In genomic region chr19:11699931-11700794, GRCh38 we compare ENCODE assay signal across 9 cellular contexts. TPM values are rescaled to one million over a fixed set of nuclear protein-coding genes. Genes with fewer than 3 reads are reported as not detected.
A peak's percentile ranks its signal among the peaks of the same experiment; 100 is the strongest.
DNase-seq lines count a peak whose midpoint lies in the region; ATAC-seq, FAIRE-seq and TF ChIP-seq lines count a peak whose summit lies in the region.
"Had no signal": no experiment of that assay in that cellular context is flagged by ENCODE, and none has a peak within 500 bp of the region (broad histone marks: within the 10 kb centered on the region; RNA-seq: fewer than 3 reads in every experiment).

No MANE protein-coding gene starts in this region.

- DNase-seq in cardiac muscle cell (ENCODE audit: low read depth in 1 of 2, low spot score in 1 of 2) (peak; percentile 14 to 50), right cardiac atrium (no peak), NCI-H146 treated with DMSO at 0.1 percent for 48 hours (lab: John Stamatoyannopoulos, UW; ENCODE audit: unreplicated experiment) (peak; percentile 47), GM12878 (ENCODE audit: low read depth, low spot score) (no peak), lung (ENCODE audit: low spot score) (no peak), substantia nigra (lab: John Stamatoyannopoulos, UW) (no peak)
- no peak for DNase-seq in stimulated activated CD4-positive, alpha-beta T cell treated with anti-CD3 and anti-CD28 coated beads, Interleukin-1b, Interleukin-23, amount 100 ng/mL, for 48 hours
- DNase-seq: activated naive CD8-positive, alpha-beta T cell treated with anti-CD3 and anti-CD28 coated beads, Interleukin-2, amount 10 ng/mL, durations not matched to agents 7 days and 5 days had no signal

- H3K9me3 ChIP-seq in cardiac muscle cell (ENCODE audit: low read depth) (no peaks in the 10 kb centered on the region), right cardiac atrium (ENCODE audit: control insufficient read depth, low read length) (no peaks in the 10 kb centered on the region), GM12878 (replicated peaks; ENCODE audit: control insufficient read depth, insufficient read depth, low read length) (no peaks in the 10 kb centered on the region), lung (ENCODE audit: control insufficient read depth in 2 of 2, insufficient read depth in 1 of 2, low read length in 1 of 2) (no peaks in the 10 kb centered on the region)

- H3K4me2 ChIP-seq in GM12878 (ENCODE audit: control insufficient read depth, insufficient read depth): no peak overlapping the region

- 68% methylated on average over 6 of the region's 6 CpGs for WGBS in right cardiac atrium
- 34% methylated on average over 6 of the region's 6 CpGs for WGBS in GM12878 (ENCODE audit: insufficient coverage, insufficient replicate concordance, low lambda C conversion rate, missing lambda C conversion rate)
- WGBS in lung, 2 donors: 70 to 73% methylated on average over 6 of the region's 6 CpGs

- CTCF ChIA-PET in GM12878 (lab: Yijun Ruan, JAX): interaction anchor here (0.6 to 3.8 kb wide), 15 partner anchors 8 to 853 kb away, joined by 3 to 18 read pairs (median 5); partner anchors contain the start of genes ZNF440 and ZNF441

- no peak for ATAC-seq in right cardiac atrium
- 0 out of 3 replicates have a peak, but pooled peaks have one; percentile 19 for ATAC-seq in GM12878
- no peak for ATAC-seq in lung (ENCODE audit: insufficient read depth, low FRiP score)
- no peak for ATAC-seq in GM21447 (IDR thresholded peaks at IDR 0.05; ENCODE audit: unreplicated experiment)

- no peaks in the 10 kb centered on the region for H4K20me1 ChIP-seq in GM12878 (ENCODE audit: control insufficient read depth, insufficient read depth)

- no peaks in the 10 kb centered on the region for H3K79me2 ChIP-seq in GM12878 (ENCODE audit: control insufficient read depth, insufficient read depth, low read length)

- POLR2A ChIA-PET in GM12878 (lab: Charles Lee): interaction anchor here (0.7 kb wide), 1 partner anchor 39 kb away, joined by 3 read pairs; no protein-coding TSS in a partner anchor

- no peak overlapping the region for H2AFZ ChIP-seq in GM12878 (ENCODE audit: control insufficient read depth, low read depth, low read length)

- TF ChIP-seq EP300 in GM12878 (IDR thresholded peaks at IDR 0.05; ENCODE audit: borderline replicate concordance in 1 of 2, control insufficient read depth in 1 of 2, low read depth in 2 of 2, low read length in 2 of 2): no peak

- H3K27me3 ChIP-seq in cardiac muscle cell (no peaks in the 10 kb centered on the region), right cardiac atrium (ENCODE audit: control insufficient read depth, insufficient read depth) (no peaks in the 10 kb centered on the region), GM12878 (replicated peaks in 1 of 2; ENCODE audit: control insufficient read depth in 2 of 2, insufficient read depth in 2 of 2, low read length in 1 of 2) (no peaks in the 10 kb centered on the region), lung (ENCODE audit: control insufficient read depth, insufficient read depth) (no peaks in the 10 kb centered on the region)

- in situ Hi-C loops in GM12878 (cut with MboI): no loop called here

- peak; percentile 38; the same call in 1 of the 2 replicates for TF ChIP-seq RAD21 in GM12878 (IDR thresholded peaks at IDR 0.05; ENCODE audit: insufficient read depth, low read depth, low read length)

- H3K27ac ChIP-seq in cardiac muscle cell (no peak overlapping the region), right cardiac atrium (ENCODE audit: low read length) (no peak overlapping the region), GM12878 (ENCODE audit: control insufficient read depth, insufficient read depth) (no peak overlapping the region), lung (ENCODE audit: low read depth in 1 of 2, low read length in 1 of 2) (no peak overlapping the region), substantia nigra (ENCODE audit: low read depth, low read length, poor library complexity, severe bottlenecking) (no peak overlapping the region)

- RAD21 ChIA-PET in GM12878 (lab: Charles Lee; ENCODE audit: unreplicated experiment): interaction anchor here (0.6 to 0.7 kb wide), 3 partner anchors 36 to 113 kb away, joined by 3 read pairs; no protein-coding TSS in a partner anchor

- BruUV-seq in GM12878 (replicated peaks; lab: Mats Ljungman, UMichigan): no TSS peak

- TF ChIP-seq POLR2A in GM12878 (IDR thresholded peaks at IDR 0.05; ENCODE audit: low read depth, low read length): no peak

- FAIRE-seq in GM12878 (lab: Jason Lieb, UNC): no peak

- TF ChIP-seq CTCF in cardiac muscle cell (IDR thresholded peaks at IDR 0.05; ENCODE audit: low read depth, low read length): peak; percentile 77
- TF ChIP-seq CTCF in GM12878 (IDR thresholded peaks at IDR 0.05 in 2 of 3, conservative IDR thresholded peaks at IDR 0.05 in 1 of 3; ENCODE audit: control insufficient read depth in 2 of 3, extremely low read depth in 1 of 3, insufficient read depth in 1 of 3, low read depth in 3 of 3, low read length in 3 of 3): peak; percentile 44 to 51 (median 50); a peak in 5 of 6 replicates
- peak; percentile 40 for TF ChIP-seq CTCF in lung (IDR thresholded peaks at IDR 0.05; ENCODE audit: control extremely low read depth, extremely low read depth)

- no peak overlapping the region for H3K9ac ChIP-seq in GM12878 (ENCODE audit: control insufficient read depth, insufficient read depth, low read length)

- H3K4me3 ChIP-seq in cardiac muscle cell (no peak overlapping the region), right cardiac atrium (ENCODE audit: low read length) (no peak overlapping the region), GM12878 (no peak overlapping the region), lung (no peak overlapping the region)

- H3K36me3 ChIP-seq in cardiac muscle cell (no peaks in the 10 kb centered on the region), GM12878 (ENCODE audit: control insufficient read depth in 2 of 2, insufficient read depth in 2 of 2, low read length in 1 of 2) (no peaks in the 10 kb centered on the region), lung (ENCODE audit: control insufficient read depth in 2 of 2, insufficient read depth in 2 of 2, low read length in 2 of 2) (no peaks in the 10 kb centered on the region)

- SMC1A ChIA-PET in GM12878 (lab: Charles Lee; ENCODE audit: uncharacterized antibody, unreplicated experiment): interaction anchor here (1.2 to 2.2 kb wide), 4 partner anchors 21 to 97 kb away, joined by 3 to 8 read pairs (median 5); no protein-coding TSS in a partner anchor

- intact Hi-C loops in right cardiac atrium (cut with DNase I): no loop called here
- intact Hi-C loops in GM12878 (cut with micrococcal nuclease; ENCODE audit: unreplicated experiment): no loop called here

- no peaks in the 10 kb centered on the region for H3K4me1 ChIP-seq in cardiac muscle cell (ENCODE audit: low read depth)
- no peaks in the 10 kb centered on the region for H3K4me1 ChIP-seq in right cardiac atrium (ENCODE audit: control insufficient read depth, insufficient read depth, low read length)
- no peaks in the 10 kb centered on the region for H3K4me1 ChIP-seq in GM12878 (ENCODE audit: control insufficient read depth, insufficient read depth, low read length)
- peaks cover 0 to 2% of the 10 kb centered on the region in 2 donors for H3K4me1 ChIP-seq in lung (ENCODE audit: control insufficient read depth in 2 of 2, insufficient read depth in 2 of 2, low read length in 2 of 2)

TF ChIP-seq in GM12878, 131 proteins besides CTCF, POLR2A, EP300 and RAD21:
- TF ChIP-seq SRF (IDR thresholded peaks at IDR 0.05; ENCODE audit: low read depth in 2 of 2, low read length in 2 of 2): no peak
- peak; percentile 31; the same call in 1 of the 2 replicates for TF ChIP-seq SMC3 (IDR thresholded peaks at IDR 0.05; ENCODE audit: borderline replicate concordance, low read length)
- no peak for TF ChIP-seq STAT1 (conservative IDR thresholded peaks at IDR 0.05)
TF ChIP-seq in GM12878: peak in this region for 1.

RNA-seq across cellular contexts. Expression of gene ZNF823, which starts 38.6 kb away (rescaled TPM):
- 6.7 and 7.6 TPM in 2 replicates for total RNA-seq in cardiac muscle cell
- polyA plus RNA-seq in cardiac muscle cell: 4.7 and 9.4 TPM in 2 replicates
- total RNA-seq in right cardiac atrium: 1 to 10 TPM; 2.6 to 6.0 (median 4.5) TPM
- polyA plus RNA-seq in right cardiac atrium: 2.2 TPM
- 10.7 and 12.2 TPM in 2 replicates for total RNA-seq in GM12878 (2013; cell fraction: nucleolus; rRNA removed)
- total RNA-seq in GM12878 (2014; rRNA removed): 3.8 and 4.5 TPM in 2 replicates
- 4.9 and 5.4 TPM in 2 replicates for total RNA-seq in GM12878 (2014; rRNA removed; fragmentation: Illumina TruSeq; extraction: Trizol)
- 3.4 and 3.7 TPM in 2 replicates for total RNA-seq in GM12878 (2021)
- 1.0 TPM for polyA plus RNA-seq in GM12878 (2011; ENCODE audit: low read depth)
- 8.0 and 11.9 TPM in 2 replicates for polyA plus RNA-seq in GM12878 (2011; rRNA removed)
- 3.7 and 4.0 TPM in 2 replicates for polyA plus RNA-seq in GM12878 (2011; cell fraction: cytosol; rRNA removed)
- polyA plus RNA-seq in GM12878 (2011; cell fraction: nucleus; rRNA removed): 6.9 and 7.0 TPM in 2 replicates
- polyA plus RNA-seq in GM12878 (2012): 1.0 and 2.0 TPM in 2 replicates
- 4.9 and 5.4 TPM in 2 replicates for polyA plus RNA-seq in GM12878 (2014; fragmentation: Illumina TruSeq; extraction: Trizol)
- 1 to 10 TPM; 3.3 TPM for polyA plus RNA-seq in GM12878 (2014; fragmentation: Nextera tagmentation; extraction: Ambion mirVana)
- polyA plus RNA-seq in GM12878 (2014; rRNA removed): 2.5 and 3.7 TPM in 2 replicates
- 1 to 10 TPM; 4.5 to 5.0 TPM for polyA plus RNA-seq in GM12878 (2016; fragmentation: Nextera tagmentation; extraction: Ambion mirVana)
- 9.3 and 18.1 TPM in 2 replicates for polyA minus RNA-seq in GM12878 (2011; rRNA and poly(A)+ RNA removed)
- polyA minus RNA-seq in GM12878 (2011; cell fraction: cytosol; rRNA and poly(A)+ RNA removed): 3.4 and 5.3 TPM in 2 replicates
- polyA minus RNA-seq in GM12878 (2011; cell fraction: nucleus; rRNA and poly(A)+ RNA removed): 2.3 and 4.9 TPM in 2 replicates
- 10 to 100 TPM in 1 of 2 donors, 1 to 10 TPM in 1; 5.2 to 13.1 TPM for total RNA-seq in lung
- 1 to 10 TPM; 2.4 to 4.6 TPM for polyA plus RNA-seq in lung

Comparison
In these comparisons a context has a peak if more than half of its experiments do, and no peak if none do; other contexts are left out.
1. DNase-seq: peak in cardiac muscle cell (2 of 2) and NCI-H146 treated with DMSO at 0.1 percent for 48 hours (single experiment); none in right cardiac atrium (0 of 3), GM12878 (single experiment), lung (single experiment), stimulated activated CD4-positive, alpha-beta T cell treated with anti-CD3 and anti-CD28 coated beads, Interleukin-1b, Interleukin-23, amount 100 ng/mL, for 48 hours (single experiment) and substantia nigra (0 of 49).
2. Peak in every context shown above with its lines, with median percentiles within 50 percentile points of each other: CTCF ChIP-seq.